Comparison of ENCODE assay signal across 17 cellular contexts in genomic region chr4:150325872-150326271, GRCh38.
DNase-seq lines count a peak whose midpoint lies in the region; ATAC-seq, FAIRE-seq and TF ChIP-seq lines count a peak whose summit lies in the region.
"Had no signal": no experiment of that assay in that cellular context is flagged by ENCODE, and none has a peak within 500 bp of the region (broad histone marks: within the 10 kb centered on the region; RNA-seq: fewer than 3 reads in every experiment).

No MANE protein-coding gene starts in this region.

- ATAC-seq in activated CD8-positive, alpha-beta T cell treated with anti-CD3 and anti-CD28 coated beads for 36 hours = no peak
- no peak for ATAC-seq in activated CD8-positive, alpha-beta T cell treated with anti-CD3 and anti-CD28 coated beads, Interleukin-2, amount 10 ng/mL, durations not matched to agents 7 days and 5 days
- ATAC-seq in HG03342 (IDR thresholded peaks at IDR 0.05; ENCODE audit: unreplicated experiment) = peak; percentile 98
- ATAC-seq: A549; activated CD4-positive, CD25-positive, alpha-beta regulatory T cell treated with anti-CD3 and anti-CD28 coated beads, Interleukin-2, amount 50 U/mL, for 24 hours; activated T-cell treated with anti-CD3 and anti-CD28 coated beads, Interleukin-2, amount 50 U/mL, for 4 hours had no signal

- intact Hi-C loops in activated CD8-positive, alpha-beta T cell treated with anti-CD3 and anti-CD28 coated beads for 36 hours (cut with micrococcal nuclease) = no loop called here

- H3K9me3 ChIP-seq in HEK293 (ENCODE audit: control insufficient read depth, insufficient read depth, low read depth, low read length) = no peaks in the 10 kb centered on the region
- H3K9me3 ChIP-seq: A549, tibial nerve had no signal

- peak; percentile 8 for DNase-seq in activated CD8-positive, alpha-beta T cell treated with anti-CD3 and anti-CD28 coated beads for 36 hours
- no peak for DNase-seq in activated CD8-positive, alpha-beta T cell treated with anti-CD3 and anti-CD28 coated beads, Interleukin-2, amount 10 ng/mL, durations not matched to agents 7 days and 5 days
- DNase-seq in urothelium cell line (ENCODE audit: low spot score) = peak; percentile 46
- no peak for DNase-seq in COLO668 (lab: John Stamatoyannopoulos, UW; ENCODE audit: unreplicated experiment)
- no peak for DNase-seq in NCI-H187 treated with DMSO at 0.1 percent for 48 hours (lab: John Stamatoyannopoulos, UW)
- DNase-seq in AG20443 (ENCODE audit: low spot score) = no peak
- DNase-seq: activated T-cell treated with anti-CD3 and anti-CD28 coated beads, Interleukin-2, amount 50 U/mL, for 4 hours; anterior cingulate cortex; NCI-H2029 treated with DMSO at 0.1 percent for 48 hours; posterior cingulate gyrus; SW 1271 had no signal

- no peaks in the 10 kb centered on the region for H3K36me3 ChIP-seq in HEK293 (ENCODE audit: control insufficient read depth in 2 of 2, insufficient read depth in 1 of 2, low read length in 2 of 2)

- no peaks in the 10 kb centered on the region for H3K4me1 ChIP-seq in HEK293 (ENCODE audit: control insufficient read depth, insufficient read depth, low read length)
- H3K4me1 ChIP-seq: A549, tibial nerve had no signal

- peaks cover 17% of the 10 kb centered on the region for H3K36me3 Mint-ChIP-seq in activated CD8-positive, alpha-beta T cell treated with anti-CD3 and anti-CD28 coated beads for 36 hours (ENCODE audit: low read depth)
- peaks cover 4% of the 10 kb centered on the region for H3K36me3 Mint-ChIP-seq in activated CD8-positive, alpha-beta T cell treated with anti-CD3 and anti-CD28 coated beads, Interleukin-2, amount 10 ng/mL, durations not matched to agents 7 days and 5 days (ENCODE audit: low read depth)

- POLR2A ChIA-PET in activated CD8-positive, alpha-beta T cell treated with anti-CD3 and anti-CD28 coated beads for 36 hours (lab: Charles Lee) = interaction anchor here (0.7 kb wide), 1 partner anchor 27 kb away, joined by 3 read pairs; no protein-coding TSS in a partner anchor
- POLR2A ChIA-PET in activated CD8-positive, alpha-beta T cell treated with anti-CD3 and anti-CD28 coated beads, Interleukin-2, amount 10 ng/mL, durations not matched to agents 7 days and 5 days (lab: Charles Lee) = no interaction called here
- POLR2A ChIA-PET in HEK293 (lab: Yijun Ruan, JAX) = no interaction called here

- H3K4me1 Mint-ChIP-seq in activated CD8-positive, alpha-beta T cell treated with anti-CD3 and anti-CD28 coated beads for 36 hours (ENCODE audit: low read depth) = peaks cover 3% of the 10 kb centered on the region
- peaks cover 10% of the 10 kb centered on the region for H3K4me1 Mint-ChIP-seq in activated CD8-positive, alpha-beta T cell treated with anti-CD3 and anti-CD28 coated beads, Interleukin-2, amount 10 ng/mL, durations not matched to agents 7 days and 5 days (ENCODE audit: low read depth)

- no peak overlapping the region for H3K4me3 ChIP-seq in HEK293 (ENCODE audit: low read depth, low read length)
- H3K4me3 ChIP-seq: A549, tibial nerve had no signal

- CTCF ChIA-PET in activated CD8-positive, alpha-beta T cell treated with anti-CD3 and anti-CD28 coated beads for 36 hours (lab: Charles Lee) = no interaction called here
- CTCF ChIA-PET in activated CD8-positive, alpha-beta T cell treated with anti-CD3 and anti-CD28 coated beads, Interleukin-2, amount 10 ng/mL, durations not matched to agents 7 days and 5 days (lab: Charles Lee) = no interaction called here
- CTCF ChIA-PET in HEK293 (lab: Yijun Ruan, JAX) = no interaction called here

- TF ChIP-seq CTCF in activated CD8-positive, alpha-beta T cell treated with anti-CD3 and anti-CD28 coated beads for 36 hours (IDR thresholded peaks at IDR 0.05) = no peak
- no peak for TF ChIP-seq CTCF in HEK293 (tag by site-specific recombination; IDR thresholded peaks at IDR 0.05)

- no peaks in the 10 kb centered on the region for H3K27me3 Mint-ChIP-seq in activated CD8-positive, alpha-beta T cell treated with anti-CD3 and anti-CD28 coated beads for 36 hours
- no peaks in the 10 kb centered on the region for H3K27me3 Mint-ChIP-seq in activated CD8-positive, alpha-beta T cell treated with anti-CD3 and anti-CD28 coated beads, Interleukin-2, amount 10 ng/mL, durations not matched to agents 7 days and 5 days (ENCODE audit: low read depth)
- H3K27me3 Mint-ChIP-seq: dendritic cell treated with granulocyte-macrophage colony-stimulating factor and Interleukin-4, amounts not matched to agents 40 ng/mL and 50 ng/mL, for 4 days had no signal

- H3K27ac Mint-ChIP-seq in activated CD8-positive, alpha-beta T cell treated with anti-CD3 and anti-CD28 coated beads for 36 hours = no peak overlapping the region
- H3K27ac Mint-ChIP-seq in activated CD8-positive, alpha-beta T cell treated with anti-CD3 and anti-CD28 coated beads, Interleukin-2, amount 10 ng/mL, durations not matched to agents 7 days and 5 days = no peak overlapping the region
- H3K27ac Mint-ChIP-seq: dendritic cell treated with granulocyte-macrophage colony-stimulating factor and Interleukin-4, amounts not matched to agents 40 ng/mL and 50 ng/mL, for 4 days had no signal

- no peak overlapping the region for H3K27ac ChIP-seq in HEK293 (ENCODE audit: extremely low read depth, low read depth, low read length)
- H3K27ac ChIP-seq: A549, tibial nerve had no signal

- no peaks in the 10 kb centered on the region for H3K9me3 Mint-ChIP-seq in activated CD8-positive, alpha-beta T cell treated with anti-CD3 and anti-CD28 coated beads for 36 hours
- H3K9me3 Mint-ChIP-seq in activated CD8-positive, alpha-beta T cell treated with anti-CD3 and anti-CD28 coated beads, Interleukin-2, amount 10 ng/mL, durations not matched to agents 7 days and 5 days (ENCODE audit: insufficient read depth) = no peaks in the 10 kb centered on the region
- H3K9me3 Mint-ChIP-seq: activated T-cell treated with anti-CD3 and anti-CD28 coated beads, Interleukin-2, amount 50 U/mL, for 4 hours; dendritic cell treated with granulocyte-macrophage colony-stimulating factor and Interleukin-4, amounts not matched to agents 40 ng/mL and 50 ng/mL, for 4 days had no signal

- no peak for FAIRE-seq in urothelium cell line (lab: Jason Lieb, UNC)
- FAIRE-seq: A549 had no signal

- no peak overlapping the region for H3K4me3 Mint-ChIP-seq in activated CD8-positive, alpha-beta T cell treated with anti-CD3 and anti-CD28 coated beads for 36 hours
- no peak overlapping the region for H3K4me3 Mint-ChIP-seq in activated CD8-positive, alpha-beta T cell treated with anti-CD3 and anti-CD28 coated beads, Interleukin-2, amount 10 ng/mL, durations not matched to agents 7 days and 5 days
- H3K4me3 Mint-ChIP-seq: activated T-cell treated with anti-CD3 and anti-CD28 coated beads, Interleukin-2, amount 50 U/mL, for 4 hours; dendritic cell treated with granulocyte-macrophage colony-stimulating factor and Interleukin-4, amounts not matched to agents 40 ng/mL and 50 ng/mL, for 4 days had no signal

TF ChIP-seq in HEK293, 187 proteins besides CTCF, POLR2A, EP300 and RAD21:
- TF ChIP-seq, protein P1, sequence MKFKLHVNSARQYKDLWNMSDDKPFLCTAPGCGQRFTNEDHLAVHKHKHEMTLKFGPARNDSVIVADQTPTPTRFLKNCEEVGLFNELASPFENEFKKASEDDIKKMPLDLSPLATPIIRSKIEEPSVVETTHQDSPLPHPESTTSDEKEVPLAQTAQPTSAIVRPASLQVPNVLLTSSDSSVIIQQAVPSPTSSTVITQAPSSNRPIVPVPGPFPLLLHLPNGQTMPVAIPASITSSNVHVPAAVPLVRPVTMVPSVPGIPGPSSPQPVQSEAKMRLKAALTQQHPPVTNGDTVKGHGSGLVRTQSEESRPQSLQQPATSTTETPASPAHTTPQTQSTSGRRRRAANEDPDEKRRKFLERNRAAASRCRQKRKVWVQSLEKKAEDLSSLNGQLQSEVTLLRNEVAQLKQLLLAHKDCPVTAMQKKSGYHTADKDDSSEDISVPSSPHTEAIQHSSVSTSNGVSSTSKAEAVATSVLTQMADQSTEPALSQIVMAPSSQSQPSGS (tag by site-specific recombination; IDR thresholded peaks at IDR 0.05; ENCODE audit: low read depth) = 0 out of 2 replicates have a peak, but pooled peaks have one; percentile 6
- TF ChIP-seq ZNF510 (tag by site-specific recombination; IDR thresholded peaks at IDR 0.05; ENCODE audit: insufficient replicate concordance) (no peak), ZNF600 (tag by site-specific recombination; IDR thresholded peaks at IDR 0.05) (0 out of 2 replicates have a peak, but pooled peaks have one; percentile 14)

Comparison
In these comparisons a context has a peak if more than half of its experiments do, and no peak if none do; other contexts are left out.
1. DNase-seq: peak in activated CD8-positive, alpha-beta T cell treated with anti-CD3 and anti-CD28 coated beads for 36 hours (single experiment) and urothelium cell line (single experiment); none in activated CD8-positive, alpha-beta T cell treated with anti-CD3 and anti-CD28 coated beads, Interleukin-2, amount 10 ng/mL, durations not matched to agents 7 days and 5 days (single experiment), COLO668 (single experiment), NCI-H187 treated with DMSO at 0.1 percent for 48 hours (single experiment) and AG20443 (single experiment).